24 cellular contexts compared by ENCODE assay signal in genomic region chr12:52867152-52867551, GRCh38. TPM values are rescaled to one million over a fixed set of nuclear protein-coding genes. Genes with fewer than 3 reads are reported as not detected.
A peak's percentile ranks its signal among the peaks of the same experiment; 100 is the strongest.
DNase-seq lines count a peak whose midpoint lies in the region; ATAC-seq, FAIRE-seq and TF ChIP-seq lines count a peak whose summit lies in the region.
"Had no signal": no experiment of that assay in that cellular context is flagged by ENCODE, and none has a peak within 500 bp of the region (broad histone marks: within the 10 kb centered on the region; RNA-seq: fewer than 3 reads in every experiment).

No MANE protein-coding gene starts in this region.

- DNase-seq in HepG2 (ENCODE audit: low spot score) (no peak), right lobe of liver (no peak), colonic mucosa (no peak), lower lobe of right lung (peak; percentile 20), vagina (ENCODE audit: extremely low spot score in 2 of 2) (no peak), COLO829 (ENCODE audit: low spot score) (no peak), 8988T (no peak)
- DNase-seq: effector memory CD4-positive, alpha-beta T cell; glutamatergic neuron; HFFc6; naive B cell; NCI-H1092 treated with DMSO at 0.1 percent for 48 hours; NCI-H187 treated with DMSO at 0.1 percent for 48 hours; NCI-H69; retina; T-helper 9 cell had no signal

- TF ChIP-seq EP300 in HepG2 (IDR thresholded peaks at IDR 0.05; ENCODE audit: low read depth in 2 of 2, low read length in 2 of 2) (no peak), HepG2 (CRISPR knock-in tag; IDR thresholded peaks at IDR 0.05; ENCODE audit: borderline replicate concordance) (no peak)

- peak; percentile 28 for FAIRE-seq in HepG2 (lab: Jason Lieb, UNC)

- H3K27me3 ChIP-seq in HepG2 (ENCODE audit: control insufficient read depth in 1 of 2, insufficient read depth in 2 of 2, low read length in 2 of 2) (no peaks in the 10 kb centered on the region; a peak in 1 of 5 replicates), right lobe of liver (no peaks in the 10 kb centered on the region), colonic mucosa (no peaks in the 10 kb centered on the region), lower lobe of right lung (ENCODE audit: low read depth) (no peaks in the 10 kb centered on the region), vagina (no peaks in the 10 kb centered on the region)
- H3K27me3 ChIP-seq: body of pancreas had no signal

- no peak for TF ChIP-seq RAD21 in HepG2 (CRISPR knock-in tag; IDR thresholded peaks at IDR 0.05)

- BruUV-seq in HepG2 (replicated peaks; lab: Mats Ljungman, UMichigan) = no TSS peak

- TF ChIP-seq POLR2A in HepG2 (IDR thresholded peaks at IDR 0.05; ENCODE audit: insufficient read depth in 1 of 2, low read depth in 2 of 2, low read length in 2 of 2) (no peak), right lobe of liver (IDR thresholded peaks at IDR 0.05) (no peak), vagina (IDR thresholded peaks at IDR 0.05) (no peak)

- H3K36me3 ChIP-seq in HepG2 (replicated peaks in 1 of 2; ENCODE audit: control insufficient read depth in 1 of 2, insufficient read depth in 2 of 2, low read length in 2 of 2) (no peaks in the 10 kb centered on the region), right lobe of liver (no peaks in the 10 kb centered on the region), colonic mucosa (no peaks in the 10 kb centered on the region), lower lobe of right lung (no peaks in the 10 kb centered on the region), vagina (no peaks in the 10 kb centered on the region)

- peak overlapping the region; percentile 20; the same call in 1 of the 2 replicates for H3K4me2 ChIP-seq in HepG2 (ENCODE audit: low read depth, low read length)

- H4K20me1 ChIP-seq in HepG2 (ENCODE audit: insufficient read depth, low read length) = no peaks in the 10 kb centered on the region

- intact Hi-C loops in HepG2 (cut with micrococcal nuclease; ENCODE audit: unreplicated experiment) = no loop called here
- intact Hi-C loops in right lobe of liver (cut with DNase I) = no loop called here
- intact Hi-C loops in colonic mucosa (cut with DNase I) = loop anchor here (5.0 to 10.0 kb wide), 2 partner anchors 192 to 285 kb away; no protein-coding TSS in a partner anchor
- intact Hi-C loops in lower lobe of right lung (cut with DNase I) = no loop called here
- intact Hi-C loops in vagina (cut with DNase I) = no loop called here

- H3K79me2 ChIP-seq in HepG2 (ENCODE audit: insufficient read depth, low read length) = no peaks in the 10 kb centered on the region

- no peak overlapping the region for H2AFZ ChIP-seq in HepG2 (ENCODE audit: low read length)

- H3K9ac ChIP-seq in HepG2 (ENCODE audit: insufficient read depth, low read depth, low read length) = no peak overlapping the region
- H3K9ac ChIP-seq in colonic mucosa (ENCODE audit: low read depth in 2 of 2, low read length in 2 of 2) = peak overlapping the region; percentile 8 to 40

- no peak overlapping the region for H3K27ac ChIP-seq in HepG2 (ENCODE audit: extremely low read length, insufficient read depth, low read length)
- H3K27ac ChIP-seq in right lobe of liver = no peak overlapping the region
- H3K27ac ChIP-seq in colonic mucosa = no peak overlapping the region
- H3K27ac ChIP-seq in lower lobe of right lung = no peak overlapping the region
- H3K27ac ChIP-seq in vagina = peak overlapping the region; percentile 70
- H3K27ac ChIP-seq: body of pancreas had no signal

- CTCF ChIA-PET in HepG2 (lab: Yijun Ruan, JAX; ENCODE audit: low intra/inter-chr PET ratio, low total read pairs) = no interaction called here

- no peak for TF ChIP-seq CTCF in HepG2 (CRISPR knock-in tag; IDR thresholded peaks at IDR 0.05)
- TF ChIP-seq CTCF in right lobe of liver (IDR thresholded peaks at IDR 0.05) = no peak
- no peak for TF ChIP-seq CTCF in colonic mucosa (IDR thresholded peaks at IDR 0.05)
- TF ChIP-seq CTCF in lower lobe of right lung (IDR thresholded peaks at IDR 0.05) = no peak
- TF ChIP-seq CTCF in vagina (IDR thresholded peaks at IDR 0.05) = no peak

- WGBS in HepG2 (ENCODE audit: low lambda C conversion rate) = 37% methylated on average over 5 of the region's 5 CpGs
- WGBS in right lobe of liver (ENCODE audit: insufficient coverage, low coverage, low lambda C conversion rate, missing lambda C conversion rate) = 90% methylated on average over 3 of the region's 5 CpGs

- peaks cover 37% of the 10 kb centered on the region for H3K4me1 ChIP-seq in HepG2 (ENCODE audit: insufficient read depth, low read length)
- no peaks in the 10 kb centered on the region for H3K4me1 ChIP-seq in right lobe of liver
- H3K4me1 ChIP-seq in colonic mucosa = peaks cover 14% of the 10 kb centered on the region
- peaks cover 23% of the 10 kb centered on the region for H3K4me1 ChIP-seq in lower lobe of right lung
- H3K4me1 ChIP-seq in vagina = peaks cover 43% of the 10 kb centered on the region

- POLR2A ChIA-PET in HepG2 (lab: Yijun Ruan, JAX) = no interaction called here

- ATAC-seq in HepG2 (no peak), right lobe of liver (no peak), lower lobe of right lung (no peak), GM19395 (IDR thresholded peaks at IDR 0.05; ENCODE audit: unreplicated experiment) (no peak)
- ATAC-seq: activated T-helper 17 cell treated with anti-CD3 and anti-CD28 coated beads, Interleukin-2, amount 50 U/mL, for 72 hours; body of pancreas had no signal

- H3K9me3 ChIP-seq in HepG2 (ENCODE audit: low read length) (no peaks in the 10 kb centered on the region), right lobe of liver (no peaks in the 10 kb centered on the region), colonic mucosa (no peaks in the 10 kb centered on the region), lower lobe of right lung (no peaks in the 10 kb centered on the region), vagina (no peaks in the 10 kb centered on the region)
- H3K9me3 ChIP-seq: body of pancreas had no signal

- in situ Hi-C loops in HepG2 (cut with HindIII; ENCODE audit: extremely low pct_ligation_motif_present, low pct_unique_long_range_greater_than_20kb) = loop anchor here (5.0 to 10.0 kb wide), 2 partner anchors 152 to 285 kb away; no protein-coding TSS in a partner anchor

- H3K4me3 ChIP-seq in HepG2 (replicated peaks in 1 of 3; ENCODE audit: insufficient read depth in 1 of 3, low read depth in 2 of 3, low read length in 3 of 3) (no peak overlapping the region), right lobe of liver (no peak overlapping the region), colonic mucosa (no peak overlapping the region), lower lobe of right lung (no peak overlapping the region), vagina (no peak overlapping the region)
- H3K4me3 ChIP-seq: body of pancreas had no signal

RNA-seq across cellular contexts. Expression of gene KRT78, which starts 18.4 kb away (rescaled TPM):
- total RNA-seq in HepG2 (2016; rRNA removed; fragmentation: Illumina TruSeq; extraction: Trizol) (not detected in 2 replicates), right lobe of liver (not detected), colonic mucosa (not detected), lower lobe of right lung (not detected), vagina (89.1 TPM)
- total RNA-seq in HepG2 (2016; cell fraction: cytosol; rRNA removed; fragmentation: Illumina TruSeq; extraction: Trizol; ENCODE audit: low read depth) = not detected in 2 replicates
- total RNA-seq in HepG2 (2016; cell fraction: insoluble cytoplasmic fraction; rRNA removed; fragmentation: Illumina TruSeq; extraction: Trizol) = not detected in 2 replicates
- not detected in 2 replicates for total RNA-seq in HepG2 (2016; cell fraction: membrane; rRNA removed; fragmentation: Illumina TruSeq; extraction: Trizol)
- total RNA-seq in HepG2 (2016; cell fraction: nucleus; rRNA removed; fragmentation: Illumina TruSeq; extraction: Trizol) = not detected in 2 replicates
- polyA plus RNA-seq in HepG2 (2011; rRNA removed) = not detected in 2 replicates
- not detected in 2 replicates for polyA plus RNA-seq in HepG2 (2011; cell fraction: cytosol; rRNA removed)
- not detected in 2 replicates for polyA plus RNA-seq in HepG2 (2011; cell fraction: nucleus; rRNA removed)
- polyA plus RNA-seq in HepG2 (2012) = not detected in 2 replicates
- polyA plus RNA-seq in HepG2 (2016; cell fraction: cytosol; fragmentation: Illumina TruSeq; extraction: Trizol; ENCODE audit: low read depth) = not detected in 2 replicates
- not detected in 2 replicates for polyA plus RNA-seq in HepG2 (2016; cell fraction: insoluble cytoplasmic fraction; fragmentation: Illumina TruSeq; extraction: Trizol; ENCODE audit: low read depth)
- polyA plus RNA-seq in HepG2 (2016; cell fraction: membrane; fragmentation: Illumina TruSeq; extraction: Trizol; ENCODE audit: low read depth) = not detected in 2 replicates
- not detected in 2 replicates for polyA plus RNA-seq in HepG2 (2016; cell fraction: nucleus; fragmentation: Illumina TruSeq; extraction: Trizol; ENCODE audit: insufficient read depth, low read depth)
- 0.05 TPM in 1 of 2 replicates, not detected in the other for polyA minus RNA-seq in HepG2 (2011; rRNA and poly(A)+ RNA removed; ENCODE audit: low replicate concordance)
- polyA minus RNA-seq in HepG2 (2011; cell fraction: cytosol; rRNA and poly(A)+ RNA removed) = not detected in 2 replicates
- not detected in 2 replicates for polyA minus RNA-seq in HepG2 (2011; cell fraction: nucleus; rRNA and poly(A)+ RNA removed)
- total RNA-seq: activated T-helper 17 cell treated with anti-CD3 and anti-CD28 coated beads, Interleukin-2, amount 50 U/mL, for 72 hours; body of pancreas; chondrocyte; fibroblast of lung; osteoblast had no signal
- polyA plus RNA-seq: fibroblast of lung, IgD-negative memory B cell had no signal

RNA-seq across cellular contexts. Expression of gene KRT79, which starts 33.0 kb away (rescaled TPM):
- total RNA-seq in HepG2 (2016; rRNA removed; fragmentation: Illumina TruSeq; extraction: Trizol) (not detected in 2 replicates), right lobe of liver (not detected), colonic mucosa (not detected), lower lobe of right lung (3.9 TPM), vagina (1.7 TPM)
- total RNA-seq in HepG2 (2016; cell fraction: cytosol; rRNA removed; fragmentation: Illumina TruSeq; extraction: Trizol; ENCODE audit: low read depth) = not detected in 2 replicates
- not detected in 2 replicates for total RNA-seq in HepG2 (2016; cell fraction: insoluble cytoplasmic fraction; rRNA removed; fragmentation: Illumina TruSeq; extraction: Trizol)
- total RNA-seq in HepG2 (2016; cell fraction: membrane; rRNA removed; fragmentation: Illumina TruSeq; extraction: Trizol) = not detected in 2 replicates
- not detected in 2 replicates for total RNA-seq in HepG2 (2016; cell fraction: nucleus; rRNA removed; fragmentation: Illumina TruSeq; extraction: Trizol)
- 0.09 TPM in 1 of 2 replicates, not detected in the other for polyA plus RNA-seq in HepG2 (2011; rRNA removed)
- not detected in 2 replicates for polyA plus RNA-seq in HepG2 (2011; cell fraction: cytosol; rRNA removed)
- not detected in 2 replicates for polyA plus RNA-seq in HepG2 (2011; cell fraction: nucleus; rRNA removed)
- not detected in 2 replicates for polyA plus RNA-seq in HepG2 (2012)
- polyA plus RNA-seq in HepG2 (2016; cell fraction: cytosol; fragmentation: Illumina TruSeq; extraction: Trizol; ENCODE audit: low read depth) = not detected in 2 replicates
- polyA plus RNA-seq in HepG2 (2016; cell fraction: insoluble cytoplasmic fraction; fragmentation: Illumina TruSeq; extraction: Trizol; ENCODE audit: low read depth) = not detected in 2 replicates
- polyA plus RNA-seq in HepG2 (2016; cell fraction: membrane; fragmentation: Illumina TruSeq; extraction: Trizol; ENCODE audit: low read depth) = not detected in 2 replicates
- not detected in 2 replicates for polyA plus RNA-seq in HepG2 (2016; cell fraction: nucleus; fragmentation: Illumina TruSeq; extraction: Trizol; ENCODE audit: insufficient read depth, low read depth)
- polyA minus RNA-seq in HepG2 (2011; rRNA and poly(A)+ RNA removed; ENCODE audit: low replicate concordance) = not detected in 2 replicates
- polyA minus RNA-seq in HepG2 (2011; cell fraction: cytosol; rRNA and poly(A)+ RNA removed) = not detected in 2 replicates
- not detected in 2 replicates for polyA minus RNA-seq in HepG2 (2011; cell fraction: nucleus; rRNA and poly(A)+ RNA removed)
- total RNA-seq: body of pancreas, fibroblast of lung, G401, HFFc6, osteoblast had no signal
- polyA plus RNA-seq: fibroblast of lung, IgD-negative memory B cell had no signal

RNA-seq across cellular contexts. Expression of gene KRT8, which starts 37.7 kb away (rescaled TPM):
- 718 and 837 TPM in 2 replicates for total RNA-seq in HepG2 (2016; rRNA removed; fragmentation: Illumina TruSeq; extraction: Trizol)
- total RNA-seq in HepG2 (2016; cell fraction: cytosol; rRNA removed; fragmentation: Illumina TruSeq; extraction: Trizol; ENCODE audit: low read depth) = 191 and 201 TPM in 2 replicates
- 754 and 767 TPM in 2 replicates for total RNA-seq in HepG2 (2016; cell fraction: insoluble cytoplasmic fraction; rRNA removed; fragmentation: Illumina TruSeq; extraction: Trizol)
- 220 and 222 TPM in 2 replicates for total RNA-seq in HepG2 (2016; cell fraction: membrane; rRNA removed; fragmentation: Illumina TruSeq; extraction: Trizol)
- total RNA-seq in HepG2 (2016; cell fraction: nucleus; rRNA removed; fragmentation: Illumina TruSeq; extraction: Trizol) = 354 and 362 TPM in 2 replicates
- polyA plus RNA-seq in HepG2 (2011; rRNA removed) = 491 and 498 TPM in 2 replicates
- 564 and 714 TPM in 2 replicates for polyA plus RNA-seq in HepG2 (2011; cell fraction: cytosol; rRNA removed)
- 285 and 288 TPM in 2 replicates for polyA plus RNA-seq in HepG2 (2011; cell fraction: nucleus; rRNA removed)
- polyA plus RNA-seq in HepG2 (2012) = 358 and 436 TPM in 2 replicates
- 216 and 219 TPM in 2 replicates for polyA plus RNA-seq in HepG2 (2016; cell fraction: cytosol; fragmentation: Illumina TruSeq; extraction: Trizol; ENCODE audit: low read depth)
- 863 and 1,042 TPM in 2 replicates for polyA plus RNA-seq in HepG2 (2016; cell fraction: insoluble cytoplasmic fraction; fragmentation: Illumina TruSeq; extraction: Trizol; ENCODE audit: low read depth)
- 217 and 232 TPM in 2 replicates for polyA plus RNA-seq in HepG2 (2016; cell fraction: membrane; fragmentation: Illumina TruSeq; extraction: Trizol; ENCODE audit: low read depth)
- 558 and 582 TPM in 2 replicates for polyA plus RNA-seq in HepG2 (2016; cell fraction: nucleus; fragmentation: Illumina TruSeq; extraction: Trizol; ENCODE audit: insufficient read depth, low read depth)
- 716 and 1,092 TPM in 2 replicates for polyA minus RNA-seq in HepG2 (2011; rRNA and poly(A)+ RNA removed; ENCODE audit: low replicate concordance)
- 354 and 438 TPM in 2 replicates for polyA minus RNA-seq in HepG2 (2011; cell fraction: cytosol; rRNA and poly(A)+ RNA removed)
- 198 and 204 TPM in 2 replicates for polyA minus RNA-seq in HepG2 (2011; cell fraction: nucleus; rRNA and poly(A)+ RNA removed)
- total RNA-seq in right lobe of liver = 1,000 to 10,000 TPM in 1 of 6 experiments, 100 to 1,000 TPM in 5; 149 to 1,003 (median 436) TPM
- 1,000 to 10,000 TPM; 4,207 to 4,597 TPM for total RNA-seq in colonic mucosa
- 139 TPM for total RNA-seq in lower lobe of right lung
- 22.8 TPM for total RNA-seq in vagina
- polyA plus RNA-seq: IgD-negative memory B cell had no signal

RNA-seq across cellular contexts. Expression of gene KRT4, which starts 53.2 kb away (rescaled TPM):
- not detected in 2 replicates for total RNA-seq in HepG2 (2016; rRNA removed; fragmentation: Illumina TruSeq; extraction: Trizol)
- total RNA-seq in HepG2 (2016; cell fraction: cytosol; rRNA removed; fragmentation: Illumina TruSeq; extraction: Trizol; ENCODE audit: low read depth) = not detected in 2 replicates
- total RNA-seq in HepG2 (2016; cell fraction: insoluble cytoplasmic fraction; rRNA removed; fragmentation: Illumina TruSeq; extraction: Trizol) = not detected in 2 replicates
- not detected in 2 replicates for total RNA-seq in HepG2 (2016; cell fraction: membrane; rRNA removed; fragmentation: Illumina TruSeq; extraction: Trizol)
- not detected in 2 replicates for total RNA-seq in HepG2 (2016; cell fraction: nucleus; rRNA removed; fragmentation: Illumina TruSeq; extraction: Trizol)
- not detected in 2 replicates for polyA plus RNA-seq in HepG2 (2011; rRNA removed)
- not detected in 2 replicates for polyA plus RNA-seq in HepG2 (2011; cell fraction: cytosol; rRNA removed)
- polyA plus RNA-seq in HepG2 (2011; cell fraction: nucleus; rRNA removed) = not detected in 2 replicates
- polyA plus RNA-seq in HepG2 (2012) = not detected in 2 replicates
- not detected in 2 replicates for polyA plus RNA-seq in HepG2 (2016; cell fraction: cytosol; fragmentation: Illumina TruSeq; extraction: Trizol; ENCODE audit: low read depth)
- polyA plus RNA-seq in HepG2 (2016; cell fraction: insoluble cytoplasmic fraction; fragmentation: Illumina TruSeq; extraction: Trizol; ENCODE audit: low read depth) = not detected in 2 replicates
- not detected in 2 replicates for polyA plus RNA-seq in HepG2 (2016; cell fraction: membrane; fragmentation: Illumina TruSeq; extraction: Trizol; ENCODE audit: low read depth)
- polyA plus RNA-seq in HepG2 (2016; cell fraction: nucleus; fragmentation: Illumina TruSeq; extraction: Trizol; ENCODE audit: insufficient read depth, low read depth) = not detected in 2 replicates
- not detected in 2 replicates for polyA minus RNA-seq in HepG2 (2011; rRNA and poly(A)+ RNA removed; ENCODE audit: low replicate concordance)
- not detected in 2 replicates for polyA minus RNA-seq in HepG2 (2011; cell fraction: cytosol; rRNA and poly(A)+ RNA removed)
- polyA minus RNA-seq in HepG2 (2011; cell fraction: nucleus; rRNA and poly(A)+ RNA removed) = not detected in 2 replicates
- not detected for total RNA-seq in right lobe of liver
- not detected for total RNA-seq in colonic mucosa
- total RNA-seq in lower lobe of right lung = 6.4 TPM
- 354 TPM for total RNA-seq in vagina
- total RNA-seq: activated T-helper 17 cell treated with anti-CD3 and anti-CD28 coated beads, Interleukin-2, amount 50 U/mL, for 72 hours; G401; osteoblast had no signal
- polyA plus RNA-seq: IgD-negative memory B cell had no signal

Comparison
In these comparisons a context has a peak if more than half of its experiments do, and no peak if none do; other contexts are left out.
1. RNA of gene KRT78, which starts 18.4 kb away (total RNA-seq): 89.1 TPM in vagina (single experiment); not detected in lower lobe of right lung (single experiment), not detected in HepG2, not detected in right lobe of liver and not detected in colonic mucosa; every median in the first group is over 10 times any median in the second.